ENCODE assay signal across 16 cellular contexts in the genomic region with DNA sequence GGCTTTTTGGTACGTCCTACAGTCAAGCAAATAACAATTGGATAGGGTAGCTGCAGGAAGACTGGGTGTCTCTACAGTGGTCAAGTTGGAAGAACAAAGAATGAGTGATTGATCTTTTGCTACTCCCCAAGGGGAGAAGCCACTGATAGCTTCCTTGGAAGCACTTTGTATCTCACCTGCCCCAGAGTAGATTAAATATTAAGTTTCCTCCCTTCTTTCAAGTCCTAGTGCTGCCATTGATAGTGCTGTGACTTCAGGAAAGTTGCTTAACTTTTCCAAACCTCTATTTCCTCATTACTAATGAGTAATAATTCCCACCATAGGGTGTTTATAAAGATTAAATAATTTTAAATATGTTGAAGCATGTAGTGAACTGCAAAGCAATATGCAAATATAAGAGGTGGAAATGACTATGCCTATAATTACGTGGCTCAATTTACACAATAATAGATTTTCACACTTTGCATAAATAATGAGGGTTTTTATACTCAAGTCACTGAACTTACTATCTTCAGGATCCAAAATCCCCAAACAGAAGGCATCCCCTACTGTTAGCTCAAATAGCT. TPM values are rescaled to one million over a fixed set of nuclear protein-coding genes. Genes with fewer than 3 reads are reported as not detected.
DNase-seq lines count a peak whose midpoint lies in the region; ATAC-seq, FAIRE-seq and TF ChIP-seq lines count a peak whose summit lies in the region.
"Had no signal": no experiment of that assay in that cellular context is flagged by ENCODE, and none has a peak within 500 bp of the region (broad histone marks: within the 10 kb centered on the region; RNA-seq: fewer than 3 reads in every experiment).

No MANE protein-coding gene starts in this region.

- no peak overlapping the region for H2BK120ac ChIP-seq in H1 (replicated peaks; ENCODE audit: low read depth, low read length)

- H3K9me3 ChIP-seq in H1 (ENCODE audit: insufficient read depth in 2 of 2, low read depth in 1 of 2, low read length in 1 of 2), result no peaks in the 10 kb centered on the region
- no peaks in the 10 kb centered on the region for H3K9me3 ChIP-seq in WERI-Rb-1 (ENCODE audit: severe bottlenecking)
- H3K9me3 ChIP-seq: left ventricle myocardium inferior had no signal

- H2BK20ac ChIP-seq in H1 (ENCODE audit: low read length), result no peak overlapping the region

- TF ChIP-seq RAD21 in H1 (IDR thresholded peaks at IDR 0.05 in 1 of 2, conservative IDR thresholded peaks at IDR 0.05 in 1 of 2; ENCODE audit: low read depth in 2 of 2, low read length in 2 of 2), result no peak

- FAIRE-seq in H1 (lab: Jason Lieb, UNC), result no peak

- H3K4me1 ChIP-seq in H1 (replicated peaks in 1 of 4; ENCODE audit: control insufficient read depth in 3 of 4, insufficient read depth in 4 of 4, low read length in 3 of 4) (peaks cover 0 to 6% (median 2%) of the 10 kb centered on the region in 4 experiments; a peak in 2 of 7 replicates), GM23338 (ENCODE audit: insufficient read depth) (no peaks in the 10 kb centered on the region)

- H3K14ac ChIP-seq in H1 (ENCODE audit: insufficient read length), result no peak overlapping the region

- no peaks in the 10 kb centered on the region for H3K9me2 ChIP-seq in GM23338 (ENCODE audit: insufficient read depth)

- 91% methylated on average over 2 of the region's 2 CpGs; no CpG with 5 or more reads in 1 of the 2 experiments for WGBS in H1 (ENCODE audit: extremely low coverage in 1 of 2, insufficient coverage in 1 of 2, insufficient read length in 1 of 2, insufficient replicate concordance in 2 of 2, low coverage in 1 of 2, low lambda C conversion rate in 2 of 2, missing lambda C conversion rate in 1 of 2), 2 experiments

- no peak overlapping the region for H3K56ac ChIP-seq in H1 (replicated peaks; ENCODE audit: insufficient read length, low read depth, low read length)

- POLR2A ChIA-PET in H1 (lab: Charles Lee; ENCODE audit: partially characterized antibody), result interaction anchor here (0.7 to 0.8 kb wide), 2 partner anchors 152 to 806 kb away, joined by 3 read pairs; no protein-coding TSS in a partner anchor

- no peak for TF ChIP-seq POLR2A in H1 (IDR thresholded peaks at IDR 0.05; ENCODE audit: control extremely low read depth in 1 of 2, low read depth in 2 of 2, low read length in 2 of 2)
- TF ChIP-seq POLR2A in erythroblast (IDR thresholded peaks at IDR 0.05; ENCODE audit: low read length), result no peak

- no peak overlapping the region for H2BK5ac ChIP-seq in H1 (ENCODE audit: low read depth, low read length)

- no peaks in the 10 kb centered on the region for H3K79me1 ChIP-seq in H1 (ENCODE audit: low read depth, low read length)

- H3K9me3 Mint-ChIP-seq in GM23338, result no peaks in the 10 kb centered on the region
- H3K9me3 Mint-ChIP-seq: activated naive CD8-positive, alpha-beta T cell treated with anti-CD3 and anti-CD28 coated beads for 36 hours; CD8-positive, alpha-beta T cell; H9; stimulated activated effector memory CD8-positive, alpha-beta T cell treated with anti-CD3 and anti-CD28 coated beads, Interleukin-12 subunit alpha, Interleukin-12 subunit beta, amount 100 ng/mL, for 72 hours had no signal

- peaks cover 8% of the 10 kb centered on the region; the same call in 2 of the 3 replicates for H3K4me1 Mint-ChIP-seq in GM23338

- no peak overlapping the region for H3K27ac Mint-ChIP-seq in GM23338
- H3K27ac Mint-ChIP-seq: activated naive CD8-positive, alpha-beta T cell treated with anti-CD3 and anti-CD28 coated beads for 36 hours; CD8-positive, alpha-beta T cell; stimulated activated effector memory CD8-positive, alpha-beta T cell treated with anti-CD3 and anti-CD28 coated beads, Interleukin-12 subunit alpha, Interleukin-12 subunit beta, amount 100 ng/mL, for 72 hours had no signal

- peak overlapping the region in 1 of 2 experiments; percentile 6; a peak in 1 of 4 replicates for H3K4me2 ChIP-seq in H1 (ENCODE audit: insufficient read depth in 1 of 2, low read depth in 2 of 2, low read length in 2 of 2)
- H3K4me2 ChIP-seq in GM23338, result no peak overlapping the region

- no peak overlapping the region for H3K4me3 ChIP-seq in H1 (ENCODE audit: extremely low read depth in 1 of 4, insufficient read depth in 2 of 4, low read depth in 3 of 4, low read length in 4 of 4)
- peak overlapping the region; percentile 21 for H3K4me3 ChIP-seq in skeletal muscle cell (ENCODE audit: low read depth, low read length)
- H3K4me3 ChIP-seq in WERI-Rb-1 (ENCODE audit: low read depth, low read length), result no peak overlapping the region
- no peak overlapping the region for H3K4me3 ChIP-seq in GM23338
- H3K4me3 ChIP-seq: coronary artery, left ventricle myocardium inferior had no signal

- no peak overlapping the region for H2AK5ac ChIP-seq in H1 (ENCODE audit: low read depth, low read length)

- TF ChIP-seq CTCF in H1 (IDR thresholded peaks at IDR 0.05; ENCODE audit: control extremely low read depth in 1 of 3, insufficient read depth in 1 of 3, low read depth in 1 of 3, low read length in 3 of 3) (no peak), WERI-Rb-1 (IDR thresholded peaks at IDR 0.05; ENCODE audit: low read depth, low read length) (no peak), GM23338 (conservative IDR thresholded peaks at IDR 0.05; ENCODE audit: low read depth in 2 of 2) (no peak)

- H3K36me3 ChIP-seq in H1 (ENCODE audit: control insufficient read depth in 2 of 4, insufficient read depth in 4 of 4, low read length in 3 of 4), result no peaks in the 10 kb centered on the region
- H3K36me3 ChIP-seq in WERI-Rb-1, result no peaks in the 10 kb centered on the region
- H3K36me3 ChIP-seq in GM23338 (ENCODE audit: insufficient read depth), result no peaks in the 10 kb centered on the region
- H3K36me3 ChIP-seq: left ventricle myocardium inferior had no signal

- ATAC-seq in GM18508 (IDR thresholded peaks at IDR 0.05; ENCODE audit: insufficient read depth, unreplicated experiment) (peak; percentile 34), HG03354 (IDR thresholded peaks at IDR 0.05; ENCODE audit: poor library complexity, severe bottlenecking, unreplicated experiment) (peak; percentile 63), GM23338 (no peak)
- ATAC-seq: CD8-positive, alpha-beta T cell; stimulated activated effector memory CD8-positive, alpha-beta T cell treated with anti-CD3 and anti-CD28 coated beads, Interleukin-12 subunit alpha, Interleukin-12 subunit beta, amount 100 ng/mL, for 72 hours had no signal

- no peaks in the 10 kb centered on the region for H3K27me3 ChIP-seq in H1 (replicated peaks in 1 of 4; ENCODE audit: control insufficient read depth in 3 of 4, extremely low read depth in 1 of 4, insufficient read depth in 3 of 4, low read length in 3 of 4)
- H3K27me3 ChIP-seq in WERI-Rb-1 (ENCODE audit: insufficient read depth, low read depth, severe bottlenecking), result no peaks in the 10 kb centered on the region
- no peaks in the 10 kb centered on the region for H3K27me3 ChIP-seq in GM23338 (ENCODE audit: insufficient read depth)

- no peak for TF ChIP-seq EP300 in H1 (IDR thresholded peaks at IDR 0.05; ENCODE audit: borderline replicate concordance in 1 of 2, low read depth in 2 of 2, low read length in 2 of 2)

- H2AFZ ChIP-seq in H1 (ENCODE audit: low read length) (peak overlapping the region; percentile 43; the same call in 1 of the 2 replicates), GM23338 (no peak overlapping the region)

- H3K79me2 ChIP-seq in H1 (ENCODE audit: control insufficient read depth in 1 of 2, insufficient read depth in 2 of 2, low read length in 2 of 2) (no peaks in the 10 kb centered on the region), GM23338 (replicated peaks; ENCODE audit: insufficient read depth) (no peaks in the 10 kb centered on the region)

- no peak overlapping the region for H2BK12ac ChIP-seq in H1 (ENCODE audit: low read depth, low read length)

- no peak for DNase-seq in H1 (ENCODE audit: low read depth in 1 of 2, low spot score in 2 of 2)
- DNase-seq in skeletal muscle cell (ENCODE audit: low read depth), result no peak
- no peak for DNase-seq in erythroblast (lab: John Stamatoyannopoulos, UW)
- no peak for DNase-seq in WERI-Rb-1
- DNase-seq in central memory CD4-positive, alpha-beta T cell, result no peak
- DNase-seq in GM23338 (ENCODE audit: low spot score), result no peak
- DNase-seq: activated naive CD8-positive, alpha-beta T cell treated with anti-CD3 and anti-CD28 coated beads for 36 hours; CD8-positive, alpha-beta T cell; H9; left ventricle myocardium inferior had no signal

- no peak overlapping the region for H3K4me3 Mint-ChIP-seq in GM23338
- H3K4me3 Mint-ChIP-seq: activated naive CD8-positive, alpha-beta T cell treated with anti-CD3 and anti-CD28 coated beads for 36 hours; CD8-positive, alpha-beta T cell; H9; stimulated activated effector memory CD8-positive, alpha-beta T cell treated with anti-CD3 and anti-CD28 coated beads, Interleukin-12 subunit alpha, Interleukin-12 subunit beta, amount 100 ng/mL, for 72 hours had no signal

- no peak overlapping the region for H3K9ac ChIP-seq in H1 (replicated peaks in 1 of 4; ENCODE audit: extremely low read depth in 1 of 4, low read depth in 3 of 4, low read length in 3 of 4)

- H4K20me1 ChIP-seq in H1 (replicated peaks in 1 of 2; ENCODE audit: control insufficient read depth in 1 of 2, insufficient read depth in 2 of 2, low read length in 2 of 2) (no peaks in the 10 kb centered on the region), GM23338 (replicated peaks; ENCODE audit: insufficient read depth) (no peaks in the 10 kb centered on the region)

- H3K27ac ChIP-seq in H1 (ENCODE audit: low read depth, low read length) (no peak overlapping the region), WERI-Rb-1 (no peak overlapping the region), GM23338 (ENCODE audit: low read depth) (no peak overlapping the region)
- H3K27ac ChIP-seq: coronary artery, left ventricle myocardium inferior had no signal

- H4K91ac ChIP-seq in H1 (replicated peaks; ENCODE audit: insufficient read length, low read length), result no peak overlapping the region

- no peak overlapping the region for H4K5ac ChIP-seq in H1 (ENCODE audit: insufficient read length, low read depth, low read length)

- no peaks in the 10 kb centered on the region for H3K36me3 Mint-ChIP-seq in GM23338 (ENCODE audit: low read depth)
- H3K36me3 Mint-ChIP-seq: activated naive CD8-positive, alpha-beta T cell treated with anti-CD3 and anti-CD28 coated beads for 36 hours; CD8-positive, alpha-beta T cell; stimulated activated effector memory CD8-positive, alpha-beta T cell treated with anti-CD3 and anti-CD28 coated beads, Interleukin-12 subunit alpha, Interleukin-12 subunit beta, amount 100 ng/mL, for 72 hours had no signal

- H2BK15ac ChIP-seq in H1 (ENCODE audit: low read length), result no peak overlapping the region

- H3K4ac ChIP-seq in H1 (replicated peaks; ENCODE audit: insufficient read length, low read depth, low read length), result no peak overlapping the region

- CTCF ChIA-PET in H1 (lab: Charles Lee; ENCODE audit: partially characterized antibody), result interaction anchor here (0.9 to 4.0 kb wide), 29 partner anchors 9 to 825 kb away, joined by 3 to 48 read pairs (median 5); a partner anchor contains a TSS

- H4K8ac ChIP-seq in H1 (ENCODE audit: extremely low read depth, insufficient read depth, low read length), result no peak overlapping the region

- no peaks in the 10 kb centered on the region for H3K23me2 ChIP-seq in H1 (ENCODE audit: low read depth, low read length)

- H3F3A ChIP-seq in GM23338 (replicated peaks; ENCODE audit: low read depth), result no peaks in the 10 kb centered on the region

- peaks cover 3% of the 10 kb centered on the region for H3K27me3 Mint-ChIP-seq in GM23338 (ENCODE audit: insufficient read depth, low read depth, poor library complexity)

- no peak overlapping the region for H3K18ac ChIP-seq in H1 (ENCODE audit: extremely low read depth, low read length)

- no peak overlapping the region for H3K23ac ChIP-seq in H1 (ENCODE audit: insufficient read length)

RNA-seq across cellular contexts. Expression of a gene that starts 35.5 kb away (rescaled TPM):
- total RNA-seq in H1 (2021; fragmentation: NEBNext Ultra II Directional; extraction: Animal tissue kit (Norgen Biotek cat#: 25700)), result not detected in 2 replicates
- polyA plus RNA-seq in H1 (2011; rRNA removed) (not detected in 2 replicates), GM23338 (2016; fragmentation: Nextera tagmentation; extraction: Ambion mirVana) (not detected in 2 replicates)
- not detected for polyA plus RNA-seq in H1 (2011; cell fraction: cytosol; rRNA removed)
- polyA plus RNA-seq in H1 (2011; cell fraction: nucleus; rRNA removed), result not detected
- not detected in 4 replicates for polyA plus RNA-seq in H1 (2012, experiment 1 of 2)
- polyA plus RNA-seq in H1 (2012, experiment 2 of 2), result not detected
- polyA plus RNA-seq in H1 (2013, experiment 1 of 2), result not detected
- not detected for polyA plus RNA-seq in H1 (2013, experiment 2 of 2)
- not detected in 2 replicates for polyA minus RNA-seq in H1 (2011; rRNA and poly(A)+ RNA removed)
- polyA minus RNA-seq in H1 (2011; cell fraction: cytosol; rRNA and poly(A)+ RNA removed), result not detected
- not detected for polyA minus RNA-seq in H1 (2011; cell fraction: nucleus; rRNA and poly(A)+ RNA removed)
- total RNA-seq in GM23338 (2014; rRNA removed; shearing (Covaris generic)), result not detected in 2 replicates
- total RNA-seq: activated naive CD8-positive, alpha-beta T cell treated with anti-CD3 and anti-CD28 coated beads for 36 hours; CD8-positive, alpha-beta T cell; H9; LHCN-M2; osteocyte had no signal
